In the genomic region with DNA sequence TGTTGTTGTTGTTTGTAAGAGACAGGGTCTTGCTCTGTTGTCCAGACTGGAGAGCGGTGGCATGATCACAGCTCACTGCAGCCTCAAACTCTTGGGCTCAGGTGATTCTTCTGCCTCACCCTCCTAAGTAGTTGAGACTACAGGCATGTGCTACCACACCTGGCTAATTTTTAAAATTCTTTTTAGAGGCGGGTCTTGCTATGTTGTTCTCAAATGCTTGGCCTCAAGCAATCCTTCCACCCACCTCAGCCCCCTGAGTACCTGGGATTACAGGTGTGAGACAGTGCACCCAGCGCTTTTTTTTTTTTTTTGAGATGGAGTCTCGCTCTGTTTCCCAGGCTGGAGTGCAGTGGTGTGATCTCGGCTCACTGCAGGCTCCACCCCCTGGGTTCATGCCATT, we compare ENCODE assay signal across 26 cellular contexts. TPM values are rescaled to one million over a fixed set of nuclear protein-coding genes. Genes with fewer than 3 reads are reported as not detected.
DNase-seq lines count a peak whose midpoint lies in the region; ATAC-seq, FAIRE-seq and TF ChIP-seq lines count a peak whose summit lies in the region.
"Had no signal": no experiment of that assay in that cellular context is flagged by ENCODE, and none has a peak within 500 bp of the region (broad histone marks: within the 10 kb centered on the region; RNA-seq: fewer than 3 reads in every experiment).

No MANE protein-coding gene starts in this region.

- 92% methylated on average over 5 of the region's 5 CpGs for WGBS in A549 (ENCODE audit: missing lambda C conversion rate)
- WGBS in esophagus, 2 donors, result 80 to 87% methylated on average over 5 of the region's 5 CpGs

- H3K27ac ChIP-seq in A549 (peak overlapping the region; percentile 89 to 95), PC-9 (peak overlapping the region; percentile 100), esophagus (ENCODE audit: low read depth in 2 of 2, low read length in 1 of 2) (peak overlapping the region; percentile 64 to 91), dorsolateral prefrontal cortex (peak overlapping the region in 11 of 59 donors; percentile 23 to 83 (median 72))
- H3K27ac ChIP-seq: BLaER1 treated with 17β-estradiol and CSF1 and Interleukin-3, amounts not matched to agents 10 nM and 100 nM; HL-60 had no signal

- TF ChIP-seq CTCF in A549 (IDR thresholded peaks at IDR 0.05) (no peak), PC-9 (conservative IDR thresholded peaks at IDR 0.05) (no peak), osteocyte (IDR thresholded peaks at IDR 0.05) (no peak), dorsolateral prefrontal cortex (IDR thresholded peaks at IDR 0.05 in 54 of 56, conservative IDR thresholded peaks at IDR 0.05 in 2 of 56; ENCODE audit: low read depth in 1 of 56, partially characterized antibody in 56 of 56) (no peak)

- no peaks in the 10 kb centered on the region for H3K9me3 Mint-ChIP-seq in osteocyte (ENCODE audit: unreplicated experiment)
- H3K9me3 Mint-ChIP-seq: activated naive CD8-positive, alpha-beta T cell treated with anti-CD3 and anti-CD28 coated beads, Interleukin-2, amount 10 ng/mL, durations not matched to agents 7 days and 5 days; brain; IgD-negative memory B cell; stimulated activated naive B cell treated with anti-CD40 and anti-IgM and Interleukin-4, amounts not matched to agents 10 μg/mL and 1 μg/mL and 100 μg/mL, for 72 hours had no signal

- H3K36me3 Mint-ChIP-seq in osteocyte (ENCODE audit: unreplicated experiment), result peaks cover 24% of the 10 kb centered on the region

- peak overlapping the region; percentile 95 for H3K27ac Mint-ChIP-seq in osteocyte (ENCODE audit: unreplicated experiment)
- H3K27ac Mint-ChIP-seq: activated naive CD8-positive, alpha-beta T cell treated with anti-CD3 and anti-CD28 coated beads, Interleukin-2, amount 10 ng/mL, durations not matched to agents 7 days and 5 days; brain; stimulated activated naive B cell treated with anti-CD40 and anti-IgM and Interleukin-4, amounts not matched to agents 10 μg/mL and 1 μg/mL and 100 μg/mL, for 72 hours had no signal

- TF ChIP-seq EP300 in A549 (IDR thresholded peaks at IDR 0.05), result no peak

- H3K27me3 Mint-ChIP-seq in osteocyte (ENCODE audit: unreplicated experiment), result no peaks in the 10 kb centered on the region
- H3K27me3 Mint-ChIP-seq: activated naive CD8-positive, alpha-beta T cell treated with anti-CD3 and anti-CD28 coated beads, Interleukin-2, amount 10 ng/mL, durations not matched to agents 7 days and 5 days; brain; IgD-negative memory B cell; stimulated activated naive B cell treated with anti-CD40 and anti-IgM and Interleukin-4, amounts not matched to agents 10 μg/mL and 1 μg/mL and 100 μg/mL, for 72 hours had no signal

- H3K4me3 Mint-ChIP-seq in osteocyte (ENCODE audit: unreplicated experiment), result no peak overlapping the region
- H3K4me3 Mint-ChIP-seq: activated naive CD8-positive, alpha-beta T cell treated with anti-CD3 and anti-CD28 coated beads, Interleukin-2, amount 10 ng/mL, durations not matched to agents 7 days and 5 days; brain; IgD-negative memory B cell; stimulated activated naive B cell treated with anti-CD40 and anti-IgM and Interleukin-4, amounts not matched to agents 10 μg/mL and 1 μg/mL and 100 μg/mL, for 72 hours had no signal

- H3K36me3 ChIP-seq in PC-9 (ENCODE audit: low read depth), result peaks cover 22% of the 10 kb centered on the region
- H3K36me3 ChIP-seq in esophagus (ENCODE audit: control insufficient read depth in 2 of 2, insufficient read depth in 2 of 2, low read length in 1 of 2), result peaks cover 0 to 3% of the 10 kb centered on the region in 2 donors

- no peaks in the 10 kb centered on the region for H3K27me3 ChIP-seq in PC-9 (ENCODE audit: insufficient read depth, low read depth)
- no peaks in the 10 kb centered on the region for H3K27me3 ChIP-seq in esophagus (ENCODE audit: control insufficient read depth in 1 of 2, insufficient read depth in 2 of 2, low read length in 2 of 2)
- no peaks in the 10 kb centered on the region for H3K27me3 ChIP-seq in dorsolateral prefrontal cortex
- H3K27me3 ChIP-seq: BLaER1 treated with 17β-estradiol and CSF1 and Interleukin-3, amounts not matched to agents 10 nM and 100 nM had no signal

- DNase-seq in A549 (ENCODE audit: low read depth in 1 of 2, low spot score in 1 of 2), result no peak
- peak in 1 of 2 experiments; percentile 33 for DNase-seq in PC-9
- no peak for DNase-seq in osteocyte (ENCODE audit: extremely low spot score, unreplicated experiment)
- no peak for DNase-seq in dorsolateral prefrontal cortex
- no peak for DNase-seq in T-helper 9 cell
- no peak for DNase-seq in middle frontal gyrus (ENCODE audit: extremely low spot score, low spot score)
- no peak for DNase-seq in COLO829 (ENCODE audit: low spot score)
- DNase-seq: activated naive CD8-positive, alpha-beta T cell treated with anti-CD3 and anti-CD28 coated beads, Interleukin-2, amount 10 ng/mL, durations not matched to agents 7 days and 5 days; DMS53; MV-4-11; NCI-H187 treated with DMSO at 0.1 percent for 48 hours; NCI-H345; occipital lobe; right cardiac atrium; SK-N-SH; stimulated activated naive B cell treated with anti-CD40 and anti-IgM and Interleukin-4, amounts not matched to agents 10 μg/mL and 1 μg/mL and 100 μg/mL, for 72 hours; T1000 had no signal

- CTCF ChIA-PET in A549 (lab: Yijun Ruan, JAX) (interaction anchor here (5.2 kb wide), 1 partner anchor 13 kb away, joined by 26 read pairs; no protein-coding TSS in a partner anchor), PC-9 (lab: Charles Lee) (interaction anchor here (0.7 kb wide), 1 partner anchor 9 kb away, joined by 5 read pairs; no protein-coding TSS in a partner anchor)

- peaks cover 48% of the 10 kb centered on the region for H3F3A ChIP-seq in PC-9 (ENCODE audit: insufficient read depth, low read depth)

- POLR2A ChIA-PET in A549 (lab: Yijun Ruan, JAX) (interaction anchor here (1.0 kb wide), 1 partner anchor 23 kb away, joined by 8 read pairs; no protein-coding TSS in a partner anchor), PC-9 (lab: Charles Lee; ENCODE audit: unreplicated experiment) (no interaction called here)

- H3K4me2 ChIP-seq in A549, result peak overlapping the region; percentile 90
- H3K4me2 ChIP-seq in PC-9, result peak overlapping the region; percentile 30
- H3K4me2 ChIP-seq: BLaER1 treated with 17β-estradiol and CSF1 and Interleukin-3, amounts not matched to agents 10 nM and 100 nM; SK-N-SH had no signal

- peaks cover 61% of the 10 kb centered on the region for H3K4me1 Mint-ChIP-seq in osteocyte (ENCODE audit: unreplicated experiment)

- no peak for ATAC-seq in A549
- ATAC-seq: activated CD4-positive, CD25-positive, alpha-beta regulatory T cell treated with anti-CD3 and anti-CD28 coated beads, Interleukin-2, amount 50 U/mL, for 24 hours; Panc1; right cardiac atrium; stimulated activated naive B cell treated with anti-CD40 and anti-IgM and Interleukin-4, amounts not matched to agents 10 μg/mL and 1 μg/mL and 100 μg/mL, for 72 hours had no signal

- intact Hi-C loops in PC-9 (cut with micrococcal nuclease; ENCODE audit: unreplicated experiment) (no loop called here), dorsolateral prefrontal cortex (cut with DNase I) (no loop called here)

- H3K4me3 ChIP-seq in A549 (peak overlapping the region; percentile 10; the same call in 1 of the 3 replicates), PC-9 (no peak overlapping the region), esophagus (ENCODE audit: low read depth in 1 of 2, low read length in 2 of 2) (no peak overlapping the region), dorsolateral prefrontal cortex (no peak overlapping the region)
- H3K4me3 ChIP-seq: BLaER1 treated with 17β-estradiol and CSF1 and Interleukin-3, amounts not matched to agents 10 nM and 100 nM had no signal

- peaks cover 85% of the 10 kb centered on the region for H3K4me1 ChIP-seq in A549
- peaks cover 60% of the 10 kb centered on the region for H3K4me1 ChIP-seq in PC-9 (replicated peaks; ENCODE audit: insufficient read depth)
- H3K4me1 ChIP-seq in esophagus (ENCODE audit: control insufficient read depth in 2 of 2, insufficient read depth in 2 of 2, low read length in 1 of 2), result no peaks in the 10 kb centered on the region
- H3K4me1 ChIP-seq: BLaER1 treated with 17β-estradiol and CSF1 and Interleukin-3, amounts not matched to agents 10 nM and 100 nM had no signal

- FAIRE-seq in A549 (lab: Jason Lieb, UNC), result no peak
- FAIRE-seq: A204.1, GM12892 had no signal

- no peak overlapping the region for H2AFZ ChIP-seq in PC-9

- TF ChIP-seq POLR2A in A549 (IDR thresholded peaks at IDR 0.05; ENCODE audit: low read length), result no peak

- H3K79me2 ChIP-seq in PC-9 (ENCODE audit: low read depth), result peaks cover 69% of the 10 kb centered on the region

- TF ChIP-seq RAD21 in A549 (conservative IDR thresholded peaks at IDR 0.05 in 1 of 2, IDR thresholded peaks at IDR 0.05 in 1 of 2), result no peak

- no peaks in the 10 kb centered on the region for H4K20me1 ChIP-seq in PC-9 (ENCODE audit: insufficient read depth)

- no peaks in the 10 kb centered on the region for H3K9me2 ChIP-seq in PC-9 (ENCODE audit: insufficient read depth)
- H3K9me2 ChIP-seq: SK-N-SH had no signal

- H3K9me3 ChIP-seq in A549 (peaks cover 4% of the 10 kb centered on the region; the same call in 1 of the 3 replicates), PC-9 (ENCODE audit: insufficient read depth, low read depth) (no peaks in the 10 kb centered on the region), esophagus (ENCODE audit: control insufficient read depth in 2 of 2, insufficient read depth in 1 of 2, low read depth in 1 of 2, low read length in 1 of 2) (peaks cover 0 to 2% of the 10 kb centered on the region in 2 donors)
- H3K9me3 ChIP-seq: BLaER1 treated with 17β-estradiol and CSF1 and Interleukin-3, amounts not matched to agents 10 nM and 100 nM; SK-N-SH had no signal

- no TSS peak for BruUV-seq in PC-9 (replicated peaks; lab: Mats Ljungman, UMichigan)

TF ChIP-seq in A549, 52 proteins besides CTCF, POLR2A, EP300 and RAD21 (continues in another document):
- TF ChIP-seq TFCP2L1 (CRISPR knock-in tag; IDR thresholded peaks at IDR 0.05), result no peak

RNA-seq across cellular contexts. Expression of gene TMOD3, which starts 46.7 kb away (rescaled TPM):
- polyA plus RNA-seq in A549 (2011; rRNA removed) (93.2 and 111 TPM in 2 replicates), A549 (2017; fragmentation: RNase III; extraction: RNeasy Plus Mini Kit Qiagen cat#74134 plus additional on column Dnase treatment) (55.5 to 57.8 TPM (median 57.5 TPM) in 3 replicates), esophagus (10 to 100 TPM; 25.7 to 42.8 TPM)
- polyA plus RNA-seq in A549 (2012; cell fraction: cytosol; rRNA removed), result 11.4 and 13.2 TPM in 2 replicates
- 8.5 and 11.3 TPM in 2 replicates for polyA plus RNA-seq in A549 (2012; cell fraction: nucleus; rRNA removed)
- polyA minus RNA-seq in A549 (2011; rRNA and poly(A)+ RNA removed), result 29.2 and 34.3 TPM in 2 replicates
- total RNA-seq in PC-9 (2021) (94.9 and 125 TPM in 2 replicates), osteocyte (75.4 and 84.3 TPM in 2 replicates), dorsolateral prefrontal cortex (10 to 100 TPM; 13.9 to 34.3 (median 21.4) TPM)
